10 cellular contexts compared by ENCODE assay signal in genomic region chr4:83261307-83261706, GRCh38.
"Had no signal": no experiment of that assay in that cellular context is flagged by ENCODE, and none has a peak within 500 bp of the region (broad histone marks: within the 10 kb centered on the region; RNA-seq: fewer than 3 reads in every experiment).

No MANE protein-coding gene starts in this region.

- H3K27me3 ChIP-seq: MG63 had no signal

- DNase-seq: activated CD4-positive, alpha-beta T cell treated with anti-CD3 and anti-CD28 coated beads for 4 hours; activated CD8-positive, alpha-beta memory T cell treated with anti-CD3 and anti-CD28 coated beads, Interleukin-2, amount 50 U/mL, for 4 hours; activated CD8-positive, alpha-beta T cell treated with anti-CD3 and anti-CD28 coated beads for 36 hours; activated effector memory CD4-positive, alpha-beta T cell treated with Interleukin-2 at 50 U/mL for 16 hours; aorta; MG63; NCI-H1417 treated with DMSO at 0.1 percent for 48 hours; NCI-H345; NCI-H526 treated with DMSO at 0.1 percent for 48 hours had no signal

- H3K4me3 ChIP-seq: MG63 had no signal

- H3K9me3 ChIP-seq: MG63 had no signal

- FAIRE-seq: bronchial epithelial cell had no signal
